ENCODE assay signal across 13 cellular contexts in genomic region chr22:42321908-42322561, GRCh38. TPM values are rescaled to one million over a fixed set of nuclear protein-coding genes. Genes with fewer than 3 reads are reported as not detected.
DNase-seq lines count a peak whose midpoint lies in the region; ATAC-seq and TF ChIP-seq lines count a peak whose summit lies in the region.
"Had no signal": no experiment of that assay in that cellular context is flagged by ENCODE, and none has a peak within 500 bp of the region (broad histone marks: within the 10 kb centered on the region; RNA-seq: fewer than 3 reads in every experiment).

No MANE protein-coding gene starts in this region.

- H3K9me3 ChIP-seq in A673 (ENCODE audit: low read depth, low read length, poor library complexity, severe bottlenecking) (no peaks in the 10 kb centered on the region), heart right ventricle (no peaks in the 10 kb centered on the region)
- H3K9me3 ChIP-seq: neutrophil, uterus had no signal

- H3K36me3 ChIP-seq in A673 (ENCODE audit: insufficient read depth, low read length, poor library complexity, severe bottlenecking) (no peaks in the 10 kb centered on the region), heart right ventricle (no peaks in the 10 kb centered on the region)
- H3K36me3 ChIP-seq: neutrophil, uterus had no signal

- WGBS in heart right ventricle, 2 donors = 41 to 47% methylated on average over 11 of the region's 11 CpGs

- CTCF ChIA-PET in A673 (lab: Charles Lee) = interaction anchor here (0.6 kb wide), 1 partner anchor 188 kb away, joined by 7 read pairs; no protein-coding TSS in a partner anchor

- no peaks in the 10 kb centered on the region for H3K27me3 ChIP-seq in A673 (replicated peaks; ENCODE audit: insufficient read depth, low read depth, low read length, poor library complexity)
- H3K27me3 ChIP-seq in heart right ventricle = no peaks in the 10 kb centered on the region
- H3K27me3 ChIP-seq: uterus had no signal

- H3K4me1 ChIP-seq in A673 (ENCODE audit: insufficient read depth, low read length, poor library complexity, severe bottlenecking) (peaks cover 47% of the 10 kb centered on the region), heart right ventricle (peaks cover 0 to 11% (median 8%) of the 10 kb centered on the region in 9 donors)

- BruUV-seq in A673 (replicated peaks; lab: Mats Ljungman, UMichigan) = no TSS peak

- H3K4me3 ChIP-seq in A673 (ENCODE audit: low read depth, low read length, poor library complexity, severe bottlenecking) (no peak overlapping the region), fibroblast of mammary gland (ENCODE audit: control insufficient read depth, low read depth, low read length) (no peak overlapping the region), heart right ventricle (no peak overlapping the region)
- H3K4me3 ChIP-seq: uterus had no signal

- ATAC-seq in GM21381 (IDR thresholded peaks at IDR 0.05; ENCODE audit: unreplicated experiment) (no peak), omental fat pad (ENCODE audit: low FRiP score) (no peak), heart right ventricle (no peak)
- ATAC-seq: activated T-cell treated with anti-CD3 and anti-CD28 coated beads, Interleukin-2, amount 50 U/mL, for 72 hours had no signal

- no peak for TF ChIP-seq CTCF in A673 (conservative IDR thresholded peaks at IDR 0.05; ENCODE audit: low read depth, low read length)
- no peak for TF ChIP-seq CTCF in fibroblast of mammary gland (conservative IDR thresholded peaks at IDR 0.05; ENCODE audit: control insufficient read depth, insufficient read depth, low read depth, low read length)
- TF ChIP-seq CTCF in omental fat pad (IDR thresholded peaks at IDR 0.05) = no peak
- TF ChIP-seq CTCF in heart right ventricle (IDR thresholded peaks at IDR 0.05) = no peak

- POLR2A ChIA-PET in A673 (lab: Charles Lee; ENCODE audit: low non-redundant PET) = no interaction called here

- DNase-seq in A673 (ENCODE audit: low spot score) (peak; percentile 96), ELF-1 (ENCODE audit: low read depth, low spot score) (peak; percentile 68), NCI-H446 treated with DMSO at 0.1 percent for 48 hours (lab: John Stamatoyannopoulos, UW) (peak; percentile 90), fibroblast of mammary gland (ENCODE audit: low read depth) (peak; percentile 1), LoVo (ENCODE audit: low spot score) (no peak), omental fat pad (ENCODE audit: low spot score) (no peak), heart right ventricle (no peak)
- DNase-seq: activated B cell treated with CpG ODN at 0.5 μM for 24 hours; activated T-cell treated with anti-CD3 and anti-CD28 coated beads, Interleukin-2, amount 50 U/mL, for 72 hours; stimulated activated CD4-positive, alpha-beta T cell treated with anti-CD3 and anti-CD28 coated beads, Interleukin-12 subunit alpha, Interleukin-12 subunit beta, amount 100 ng/mL, for 4 hours; uterus had no signal

- H3K27ac ChIP-seq in A673 (ENCODE audit: low read depth, low read length, poor library complexity, severe bottlenecking) = peak overlapping the region; percentile 76
- no peak overlapping the region for H3K27ac ChIP-seq in heart right ventricle
- H3K27ac ChIP-seq: neutrophil, uterus had no signal

- intact Hi-C loops in A673 (cut with micrococcal nuclease; ENCODE audit: unreplicated experiment) = no loop called here
- intact Hi-C loops in heart right ventricle (cut with DNase I) = loop anchor here in 1 of 10 donors (10.0 kb wide), 1 partner anchor 63 kb away; no protein-coding TSS in a partner anchor

RNA-seq across cellular contexts. Expression of gene TCF20, which starts 51.6 kb away (rescaled TPM):
- total RNA-seq in A673 (2021) (69.3 and 77.8 TPM in 2 replicates), omental fat pad (10 to 100 TPM; 20.8 to 34.8 (median 23.3) TPM), heart right ventricle (10 to 100 TPM; 11.6 to 18.8 (median 15.3) TPM)
- 1 to 10 TPM; 4.2 to 5.3 TPM for polyA plus RNA-seq in heart right ventricle

Comparison
In these comparisons a context has a peak if more than half of its experiments do, and no peak if none do; other contexts are left out.
1. DNase-seq: peak in A673 (single experiment), ELF-1 (single experiment), NCI-H446 treated with DMSO at 0.1 percent for 48 hours (single experiment) and fibroblast of mammary gland (single experiment); none in LoVo (single experiment), omental fat pad (single experiment) and heart right ventricle (0 of 2).